Comparison of ENCODE assay signal across 30 cellular contexts in genomic region chr1:34053660-34054059, GRCh38.
"Had no signal": no experiment of that assay in that cellular context is flagged by ENCODE, and none has a peak within 500 bp of the region (broad histone marks: within the 10 kb centered on the region; RNA-seq: fewer than 3 reads in every experiment).

No MANE protein-coding gene starts in this region.

- H3K4me1 Mint-ChIP-seq: activated B cell treated with CpG ODN at 0.5 μM for 24 hours; activated CD4-positive, alpha-beta T cell treated with anti-CD3 and anti-CD28 coated beads for 36 hours; activated CD4-positive, alpha-beta T cell treated with anti-CD3 and anti-CD28 coated beads, Interleukin-2, amount 10 ng/mL, durations not matched to agents 24 days and 14 days; activated CD8-positive, alpha-beta memory T cell treated with anti-CD3 and anti-CD28 coated beads, Interleukin-2, amount 10 ng/mL, durations not matched to agents 7 days and 5 days; activated naive CD4-positive, alpha-beta T cell treated with anti-CD3 and anti-CD28 coated beads, Interleukin-2, amount 50 U/mL, for 24 hours; activated naive CD8-positive, alpha-beta T cell treated with anti-CD3 and anti-CD28 coated beads for 36 hours; activated naive CD8-positive, alpha-beta T cell treated with anti-CD3 and anti-CD28 coated beads, Interleukin-2, amount 50 U/mL, for 24 hours; T-cell had no signal

- H3K9me3 Mint-ChIP-seq: activated B cell treated with CpG ODN at 0.5 μM for 24 hours; activated naive CD8-positive, alpha-beta T cell treated with anti-CD3 and anti-CD28 coated beads, Interleukin-2, amount 50 U/mL, for 24 hours; activated T-helper 1 cell treated with anti-CD3 and anti-CD28 coated beads, Interleukin-12 subunit alpha, Interleukin-12 subunit beta, Interleukin-2, Interleukin-4 antibody, amounts not matched to agents 30 ng/mL and 10 ng/mL and 1 ng/mL, durations not matched to agents 14 hours and 24 hours and 36 hours; activated T-helper 2 cell treated with anti-CD3 and anti-CD28 coated beads, Interferon-gamma antibody, Interleukin-2, Interleukin-4, amounts not matched to agents 10 μg/mL and 5 μg/mL and 100 μg/mL, durations not matched to agents 14 hours and 24 hours and 36 hours; T-helper 1 cell treated with Interleukin-12 subunit alpha and Interleukin-12 subunit beta and Interleukin-4 antibody, amounts not matched to agents 30 μg/mL and 1 μg/mL, for 36 hours had no signal

- H3K36me3 Mint-ChIP-seq: activated CD4-positive, alpha-beta memory T cell treated with anti-CD3 and anti-CD28 coated beads for 36 hours; activated CD8-positive, alpha-beta memory T cell treated with anti-CD3 and anti-CD28 coated beads, Interleukin-2, amount 10 ng/mL, durations not matched to agents 7 days and 5 days; activated naive CD4-positive, alpha-beta T cell treated with anti-CD3 and anti-CD28 coated beads, Interleukin-2, amount 50 U/mL, for 24 hours; activated naive CD8-positive, alpha-beta T cell treated with anti-CD3 and anti-CD28 coated beads for 36 hours; T-cell had no signal

- H3K27me3 Mint-ChIP-seq: activated CD4-positive, alpha-beta T cell treated with anti-CD3 and anti-CD28 coated beads, Interleukin-2, amount 10 ng/mL, durations not matched to agents 24 days and 14 days; activated CD8-positive, alpha-beta memory T cell treated with anti-CD3 and anti-CD28 coated beads, Interleukin-2, amount 10 ng/mL, durations not matched to agents 7 days and 5 days had no signal

- H3K27ac Mint-ChIP-seq: activated B cell treated with CpG ODN at 0.5 μM for 24 hours; activated CD4-positive, alpha-beta memory T cell treated with anti-CD3 and anti-CD28 coated beads for 36 hours; activated CD4-positive, alpha-beta T cell treated with anti-CD3 and anti-CD28 coated beads for 36 hours; activated CD4-positive, alpha-beta T cell treated with anti-CD3 and anti-CD28 coated beads, Interleukin-2, amount 10 ng/mL, durations not matched to agents 24 days and 14 days; activated CD8-positive, alpha-beta memory T cell treated with anti-CD3 and anti-CD28 coated beads, Interleukin-2, amount 10 ng/mL, durations not matched to agents 7 days and 5 days; activated CD8-positive, alpha-beta T cell treated with anti-CD3 and anti-CD28 coated beads, Interleukin-2, amount 10 ng/mL, durations not matched to agents 7 days and 5 days; activated naive CD4-positive, alpha-beta T cell treated with anti-CD3 and anti-CD28 coated beads for 36 hours; activated naive CD4-positive, alpha-beta T cell treated with anti-CD3 and anti-CD28 coated beads, Interleukin-2, amount 50 U/mL, for 24 hours; activated naive CD8-positive, alpha-beta T cell treated with anti-CD3 and anti-CD28 coated beads for 36 hours; activated naive CD8-positive, alpha-beta T cell treated with anti-CD3 and anti-CD28 coated beads, Interleukin-2, amount 50 U/mL, for 24 hours; activated T-helper 1 cell treated with anti-CD3 and anti-CD28 coated beads, Interleukin-12 subunit alpha, Interleukin-12 subunit beta, Interleukin-2, Interleukin-4 antibody, amounts not matched to agents 30 ng/mL and 10 ng/mL and 1 ng/mL, durations not matched to agents 14 hours and 24 hours and 36 hours; activated T-helper 2 cell treated with anti-CD3 and anti-CD28 coated beads, Interferon-gamma antibody, Interleukin-2, Interleukin-4, amounts not matched to agents 10 μg/mL and 5 μg/mL and 100 μg/mL, durations not matched to agents 14 hours and 24 hours and 36 hours; endodermal cell; T-cell; T-helper 1 cell treated with Interleukin-12 subunit alpha and Interleukin-12 subunit beta and Interleukin-4 antibody, amounts not matched to agents 30 μg/mL and 1 μg/mL, for 36 hours had no signal

- DNase-seq: activated B cell treated with CpG ODN at 0.5 μM for 24 hours; activated CD4-positive, alpha-beta memory T cell treated with anti-CD3 and anti-CD28 coated beads for 36 hours; activated CD4-positive, alpha-beta T cell treated with anti-CD3 and anti-CD28 coated beads for 36 hours; activated CD4-positive, alpha-beta T cell treated with anti-CD3 and anti-CD28 coated beads, Interleukin-2, amount 10 ng/mL, durations not matched to agents 24 days and 14 days; activated CD4-positive, CD25-positive, alpha-beta regulatory T cell treated with anti-CD3 and anti-CD28 coated beads, Interleukin-2, amount 50 U/mL, for 72 hours; activated CD8-positive, alpha-beta memory T cell treated with anti-CD3 and anti-CD28 coated beads, Interleukin-2, amount 10 ng/mL, durations not matched to agents 7 days and 5 days; activated CD8-positive, alpha-beta memory T cell treated with anti-CD3 and anti-CD28 coated beads, Interleukin-2, amount 50 U/mL, for 4 hours; activated CD8-positive, alpha-beta T cell treated with anti-CD3 and anti-CD28 coated beads, Interleukin-2, amount 10 ng/mL, durations not matched to agents 7 days and 5 days; activated effector memory CD4-positive, alpha-beta T cell treated with anti-CD3 and anti-CD28 coated beads, Interleukin-2, amount 50 U/mL, for 16 hours; activated naive CD4-positive, alpha-beta T cell treated with anti-CD3 and anti-CD28 coated beads for 36 hours; activated naive CD8-positive, alpha-beta T cell treated with anti-CD3 and anti-CD28 coated beads for 36 hours; activated naive CD8-positive, alpha-beta T cell treated with anti-CD3 and anti-CD28 coated beads, Interleukin-2, amount 50 U/mL, for 24 hours; activated T-cell treated with anti-CD3 and anti-CD28 coated beads, Interleukin-2, amount 50 U/mL, for 1 hour; activated T-cell treated with anti-CD3 and anti-CD28 coated beads, Interleukin-2, amount 50 U/mL, for 48 hours; adrenal gland; anterior cingulate cortex; brain microvascular endothelial cell; colonic mucosa; effector memory CD4-positive, alpha-beta T cell; endodermal cell; foreskin fibroblast; gastrocnemius medialis; SW 1271; T-cell; T1000; WERI-Rb-1 had no signal

- H3K4me3 Mint-ChIP-seq: activated B cell treated with CpG ODN at 0.5 μM for 24 hours; activated CD4-positive, alpha-beta memory T cell treated with anti-CD3 and anti-CD28 coated beads for 36 hours; activated CD4-positive, alpha-beta T cell treated with anti-CD3 and anti-CD28 coated beads for 36 hours; activated CD4-positive, alpha-beta T cell treated with anti-CD3 and anti-CD28 coated beads, Interleukin-2, amount 10 ng/mL, durations not matched to agents 24 days and 14 days; activated CD8-positive, alpha-beta memory T cell treated with anti-CD3 and anti-CD28 coated beads, Interleukin-2, amount 10 ng/mL, durations not matched to agents 7 days and 5 days; activated CD8-positive, alpha-beta T cell treated with anti-CD3 and anti-CD28 coated beads, Interleukin-2, amount 10 ng/mL, durations not matched to agents 7 days and 5 days; activated naive CD4-positive, alpha-beta T cell treated with anti-CD3 and anti-CD28 coated beads for 36 hours; activated naive CD4-positive, alpha-beta T cell treated with anti-CD3 and anti-CD28 coated beads, Interleukin-2, amount 50 U/mL, for 24 hours; activated naive CD8-positive, alpha-beta T cell treated with anti-CD3 and anti-CD28 coated beads for 36 hours; activated naive CD8-positive, alpha-beta T cell treated with anti-CD3 and anti-CD28 coated beads, Interleukin-2, amount 50 U/mL, for 24 hours; activated T-helper 1 cell treated with anti-CD3 and anti-CD28 coated beads, Interleukin-12 subunit alpha, Interleukin-12 subunit beta, Interleukin-2, Interleukin-4 antibody, amounts not matched to agents 30 ng/mL and 10 ng/mL and 1 ng/mL, durations not matched to agents 14 hours and 24 hours and 36 hours; endodermal cell; T-cell; T-helper 1 cell treated with Interleukin-12 subunit alpha and Interleukin-12 subunit beta and Interleukin-4 antibody, amounts not matched to agents 30 μg/mL and 1 μg/mL, for 36 hours had no signal

- H3K27ac ChIP-seq: adrenal gland, brain microvascular endothelial cell, colonic mucosa, gastrocnemius medialis, WERI-Rb-1 had no signal
